In the genomic region with DNA sequence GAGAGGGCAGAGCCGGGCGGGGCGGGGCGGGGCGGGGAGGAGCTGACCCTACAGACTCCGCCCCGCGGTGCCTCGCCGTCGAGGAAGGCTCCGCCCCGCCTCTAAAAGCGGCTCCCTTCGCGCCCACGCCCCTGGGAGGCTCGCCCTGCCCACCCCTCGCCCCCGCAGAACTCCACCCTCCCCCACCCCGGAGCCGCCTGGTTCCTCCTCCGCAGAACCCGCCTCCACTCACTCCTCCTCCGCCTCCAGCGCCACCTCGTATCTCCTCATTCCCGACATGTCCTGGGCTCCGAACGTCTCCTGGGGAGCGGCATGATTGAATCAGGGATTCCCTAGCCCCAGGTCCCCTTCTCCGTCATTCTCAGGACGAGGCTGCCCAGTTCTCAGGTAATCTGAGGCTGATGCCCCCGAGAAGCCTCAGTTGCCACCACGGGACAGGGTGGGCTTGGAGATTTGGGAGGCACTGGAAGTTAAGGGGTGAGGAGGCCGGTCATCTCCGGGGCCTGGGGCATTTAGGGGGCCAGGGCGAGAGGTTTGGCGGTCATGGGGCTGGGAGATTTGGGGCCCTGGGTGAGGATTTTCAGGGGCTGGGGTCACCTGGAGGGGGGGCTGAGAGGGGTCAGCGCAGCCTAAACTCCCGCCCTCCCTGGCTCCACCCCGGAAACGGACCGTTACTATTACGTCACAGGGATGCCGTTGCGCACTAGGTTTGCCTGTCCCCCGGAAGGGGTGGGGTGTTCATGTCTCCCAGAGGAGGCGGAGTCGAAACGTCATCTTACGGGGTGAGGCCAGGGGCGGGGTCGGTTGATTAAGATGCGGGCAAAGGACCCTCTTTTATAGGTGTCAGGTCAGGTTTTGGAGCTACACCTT, we compare ENCODE assay signal across 8 cellular contexts. TPM values are rescaled to one million over a fixed set of nuclear protein-coding genes. Genes with fewer than 3 reads are reported as not detected.
DNase-seq lines count a peak whose midpoint lies in the region; ATAC-seq lines count a peak whose summit lies in the region.

No MANE protein-coding gene starts in this region.

- ATAC-seq in GM21786 (IDR thresholded peaks at IDR 0.05; ENCODE audit: unreplicated experiment) = peak; percentile 59
- ATAC-seq in activated T-helper 17 cell treated with anti-CD3 and anti-CD28 coated beads, Interleukin-2, amount 50 U/mL, for 72 hours (replicated peaks) = peak; percentile 81
- peak; percentile 76 to 77 for ATAC-seq in naive B cell (ENCODE audit: low read depth in 2 of 2)

- peaks cover 11% of the 10 kb centered on the region for H3K9me3 Mint-ChIP-seq in activated T-helper 17 cell treated with anti-CD3 and anti-CD28 coated beads, Interleukin-2, amount 50 U/mL, for 72 hours
- H3K9me3 Mint-ChIP-seq in naive B cell = peaks cover 9 to 17% (median 11%) of the 10 kb centered on the region in 7 donors

- no peaks in the 10 kb centered on the region for H3K27me3 Mint-ChIP-seq in activated T-helper 17 cell treated with anti-CD3 and anti-CD28 coated beads, Interleukin-2, amount 50 U/mL, for 72 hours
- no peaks in the 10 kb centered on the region for H3K27me3 Mint-ChIP-seq in naive B cell

- H3K27ac Mint-ChIP-seq in activated T-helper 17 cell treated with anti-CD3 and anti-CD28 coated beads, Interleukin-2, amount 50 U/mL, for 72 hours = peak overlapping the region; percentile 90
- peak overlapping the region; percentile 83 to 98 (median 96) for H3K27ac Mint-ChIP-seq in naive B cell

- H3K4me3 Mint-ChIP-seq in activated T-helper 17 cell treated with anti-CD3 and anti-CD28 coated beads, Interleukin-2, amount 50 U/mL, for 72 hours = peak overlapping the region; percentile 89
- H3K4me3 Mint-ChIP-seq in naive B cell = peak overlapping the region; percentile 75 to 96 (median 93)

- peaks cover 8% of the 10 kb centered on the region for H3K36me3 Mint-ChIP-seq in activated T-helper 17 cell treated with anti-CD3 and anti-CD28 coated beads, Interleukin-2, amount 50 U/mL, for 72 hours (ENCODE audit: low read depth)
- H3K36me3 Mint-ChIP-seq in naive B cell = peaks cover 12 to 13% of the 10 kb centered on the region in 2 donors

- DNase-seq in D341Med (ENCODE audit: low spot score) (peak; percentile 96), Kasumi-1 (lab: John Stamatoyannopoulos, UW) (peak; percentile 66 to 82), RPMI8226 (peak; percentile 90), fibroblast of gingiva (ENCODE audit: low read depth) (peak; percentile 96), naive B cell (peak; percentile 79)
- DNase-seq in stimulated activated CD8-positive, alpha-beta memory T cell treated with anti-CD3 and anti-CD28 coated beads, Interleukin-7, amount 100 ng/mL, for 4 hours (ENCODE audit: low read depth in 2 of 2) = peak; percentile 82 to 85

- peaks cover 32% of the 10 kb centered on the region for H3K4me1 Mint-ChIP-seq in activated T-helper 17 cell treated with anti-CD3 and anti-CD28 coated beads, Interleukin-2, amount 50 U/mL, for 72 hours
- peaks cover 21 to 26% (median 22%) of the 10 kb centered on the region in 3 donors for H3K4me1 Mint-ChIP-seq in naive B cell

RNA-seq across cellular contexts. Expression of gene CCL27, which starts 3.2 kb away (rescaled TPM):
- 1 to 10 TPM in 1 of 2 donors, under 1 TPM in 1; 0.78 to 1.6 TPM for total RNA-seq in activated T-helper 17 cell treated with anti-CD3 and anti-CD28 coated beads, Interleukin-2, amount 50 U/mL, for 72 hours
- polyA plus RNA-seq in naive B cell (ENCODE audit: low read depth in 6 of 6) = not detected

RNA-seq across cellular contexts. Expression of gene IL11RA, which starts 13.6 kb away (rescaled TPM):
- total RNA-seq in activated T-helper 17 cell treated with anti-CD3 and anti-CD28 coated beads, Interleukin-2, amount 50 U/mL, for 72 hours = 10 to 100 TPM; 30.4 to 48.9 TPM
- 1 to 10 TPM; 2.0 to 7.4 (median 3.0) TPM for polyA plus RNA-seq in naive B cell (ENCODE audit: low read depth in 6 of 6)

RNA-seq across cellular contexts. Expression of gene GALT, which starts 19.1 kb away (rescaled TPM):
- 10 to 100 TPM; 48.3 to 66.7 TPM for total RNA-seq in activated T-helper 17 cell treated with anti-CD3 and anti-CD28 coated beads, Interleukin-2, amount 50 U/mL, for 72 hours
- 10 to 100 TPM; 29.1 to 51.1 (median 36.3) TPM for polyA plus RNA-seq in naive B cell (ENCODE audit: low read depth in 6 of 6)

RNA-seq across cellular contexts. Expression of gene CCL19, which starts 25.5 kb away (rescaled TPM):
- total RNA-seq in activated T-helper 17 cell treated with anti-CD3 and anti-CD28 coated beads, Interleukin-2, amount 50 U/mL, for 72 hours = not detected
- not detected for polyA plus RNA-seq in naive B cell (ENCODE audit: low read depth in 6 of 6)

RNA-seq across cellular contexts. Expression of gene SIGMAR1, which starts 28.0 kb away (rescaled TPM):
- 10 to 100 TPM; 42.6 to 75.3 TPM for total RNA-seq in activated T-helper 17 cell treated with anti-CD3 and anti-CD28 coated beads, Interleukin-2, amount 50 U/mL, for 72 hours
- 10 to 100 TPM; 40.1 to 75.8 (median 47.0) TPM for polyA plus RNA-seq in naive B cell (ENCODE audit: low read depth in 6 of 6)

Comparison
In these comparisons a context has a peak if more than half of its experiments do, and no peak if none do; other contexts are left out.
1. Peak in every context shown above with its lines: DNase-seq and ATAC-seq.